8 cellular contexts compared by ENCODE assay signal in the genomic region with DNA sequence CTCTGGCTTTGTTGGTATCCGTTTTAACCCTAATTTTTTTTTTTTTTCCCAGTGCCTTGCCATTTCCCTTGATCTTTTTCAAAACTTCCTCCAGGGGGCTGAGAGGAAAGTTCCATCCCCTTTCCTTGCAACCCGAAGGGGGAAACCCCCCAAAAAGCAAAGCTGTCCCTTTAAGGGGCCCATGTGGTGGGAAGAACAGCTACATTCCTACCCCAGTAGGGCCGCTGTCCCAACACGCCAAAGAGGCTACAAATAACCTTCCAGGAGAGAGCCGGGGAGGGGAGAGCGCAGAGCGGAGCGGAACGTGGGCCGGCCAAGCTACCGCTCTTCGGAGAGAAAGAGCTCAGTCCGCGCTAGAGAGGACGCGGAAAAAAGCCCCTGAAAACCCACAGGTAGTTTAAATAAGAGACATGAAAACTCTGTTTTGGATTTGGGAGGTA. TPM values are rescaled to one million over a fixed set of nuclear protein-coding genes. Genes with fewer than 3 reads are reported as not detected.
A peak's percentile ranks its signal among the peaks of the same experiment; 100 is the strongest.
DNase-seq lines count a peak whose midpoint lies in the region; ATAC-seq and TF ChIP-seq lines count a peak whose summit lies in the region.

No MANE protein-coding gene starts in this region.

- H3K4me3 Mint-ChIP-seq in T-helper 17 cell, result peak overlapping the region; percentile 88
- peak overlapping the region; percentile 95 for H3K4me3 Mint-ChIP-seq in endothelial cell (ENCODE audit: unreplicated experiment)

- no peak overlapping the region for H2BK5ac ChIP-seq in mesendoderm (ENCODE audit: low read length)

- H2BK120ac ChIP-seq in mesendoderm (ENCODE audit: low read depth, low read length), result no peak overlapping the region

- peak overlapping the region; percentile 62 for H3K4ac ChIP-seq in mesendoderm (ENCODE audit: low read depth, low read length)

- H3K9me3 ChIP-seq in BLaER1 (no peaks in the 10 kb centered on the region), T-helper 17 cell (ENCODE audit: control insufficient read depth, low read length, poor library complexity, severe bottlenecking) (no peaks in the 10 kb centered on the region), upper lobe of left lung (no peaks in the 10 kb centered on the region)

- H3K4me1 Mint-ChIP-seq in T-helper 17 cell (peaks cover 21% of the 10 kb centered on the region), endothelial cell (ENCODE audit: unreplicated experiment) (peaks cover 53% of the 10 kb centered on the region)

- peaks cover 32% of the 10 kb centered on the region for H4K20me1 ChIP-seq in BLaER1

- peaks cover 47% of the 10 kb centered on the region for H3K79me2 ChIP-seq in mesendoderm (ENCODE audit: control insufficient read depth, insufficient read depth, low read length)

- no peaks in the 10 kb centered on the region for H3K36me3 ChIP-seq in BLaER1
- H3K36me3 ChIP-seq in H7 (replicated peaks; ENCODE audit: control insufficient read depth, insufficient read depth, low read length), result no peaks in the 10 kb centered on the region
- no peaks in the 10 kb centered on the region for H3K36me3 ChIP-seq in mesendoderm (ENCODE audit: control insufficient read depth, insufficient read depth, low read length)
- H3K36me3 ChIP-seq in upper lobe of left lung, result no peaks in the 10 kb centered on the region

- DNase-seq in H7, result peak; percentile 86
- DNase-seq in T-helper 17 cell, result no peak
- peak; percentile 59 for DNase-seq in endothelial cell (ENCODE audit: low spot score)
- peak; percentile 92 for DNase-seq in mesendoderm
- peak in 1 of 2 donors; percentile 68 for DNase-seq in upper lobe of left lung
- DNase-seq in COR-L47 (lab: John Stamatoyannopoulos, UW), result no peak

- no peak overlapping the region for H4K5ac ChIP-seq in mesendoderm (ENCODE audit: low read length)

- H3K4me1 ChIP-seq in BLaER1 (peaks cover 37% of the 10 kb centered on the region), mesendoderm (ENCODE audit: control insufficient read depth, low read depth, low read length) (peaks cover 19% of the 10 kb centered on the region), upper lobe of left lung (peaks cover 21 to 47% (median 34%) of the 10 kb centered on the region in 4 donors)

- H3K4me3 ChIP-seq in BLaER1 (peak overlapping the region; percentile 70), H7 (ENCODE audit: insufficient read depth, low read depth, low read length) (peak overlapping the region; percentile 76), mesendoderm (ENCODE audit: low read length) (peak overlapping the region; percentile 75), upper lobe of left lung (peak overlapping the region; percentile 22 to 68 (median 58))

- H3K27ac Mint-ChIP-seq in T-helper 17 cell, result peak overlapping the region; percentile 16
- H3K27ac Mint-ChIP-seq in endothelial cell (ENCODE audit: unreplicated experiment), result peak overlapping the region; percentile 86

- H3K23ac ChIP-seq in mesendoderm (ENCODE audit: low read length), result no peak overlapping the region

- H3K4me2 ChIP-seq in BLaER1 (peak overlapping the region; percentile 96), mesendoderm (ENCODE audit: low read length) (peak overlapping the region; percentile 81)

- TF ChIP-seq EP300 in upper lobe of left lung (IDR thresholded peaks at IDR 0.05), result no peak

- peaks cover 5% of the 10 kb centered on the region for H3K36me3 Mint-ChIP-seq in T-helper 17 cell (ENCODE audit: low read depth)
- H3K36me3 Mint-ChIP-seq in endothelial cell (ENCODE audit: low read depth, unreplicated experiment), result peaks cover 5% of the 10 kb centered on the region

- TF ChIP-seq CTCF in endothelial cell (IDR thresholded peaks at IDR 0.05; ENCODE audit: unreplicated experiment) (no peak), upper lobe of left lung (IDR thresholded peaks at IDR 0.05) (peak in 2 of 6 experiments; percentile 5 to 15)

- no peak overlapping the region for H3K27ac ChIP-seq in BLaER1
- H3K27ac ChIP-seq in mesendoderm (ENCODE audit: low read depth, low read length), result peak overlapping the region; percentile 65
- H3K27ac ChIP-seq in upper lobe of left lung, result peak overlapping the region; percentile 39 to 80 (median 62)

- H3K27me3 ChIP-seq in BLaER1 (peaks cover 80% of the 10 kb centered on the region), H7 (ENCODE audit: control insufficient read depth, insufficient read depth, low read length) (peaks cover 10% of the 10 kb centered on the region; the same call in 1 of the 2 replicates), mesendoderm (ENCODE audit: insufficient read depth, low read length, poor library complexity) (no peaks in the 10 kb centered on the region), upper lobe of left lung (peaks cover 0 to 24% (median 9%) of the 10 kb centered on the region in 4 donors)

- H4K8ac ChIP-seq in mesendoderm (ENCODE audit: low read depth, low read length), result no peak overlapping the region

- H3K9me3 Mint-ChIP-seq in endothelial cell (ENCODE audit: unreplicated experiment), result no peaks in the 10 kb centered on the region

- no CpG with 5 or more reads among the region's 16 CpGs for WGBS in mesendoderm (ENCODE audit: extremely low coverage, insufficient coverage, low lambda C conversion rate)
- 0 to 1% methylated on average over 16 of the region's 16 CpGs for WGBS in upper lobe of left lung, 2 donors

- H3K27me3 Mint-ChIP-seq in T-helper 17 cell (peaks cover 75% of the 10 kb centered on the region), endothelial cell (ENCODE audit: unreplicated experiment) (peaks cover 12% of the 10 kb centered on the region)

- H2AK5ac ChIP-seq in mesendoderm (ENCODE audit: low read length), result no peak overlapping the region

- H3K18ac ChIP-seq in mesendoderm (ENCODE audit: low read length), result peak overlapping the region; percentile 99

- TF ChIP-seq POLR2A in upper lobe of left lung (IDR thresholded peaks at IDR 0.05), result peak in 1 of 4 donors; percentile 23

- H2BK15ac ChIP-seq in mesendoderm (replicated peaks; ENCODE audit: low read depth), result no peak overlapping the region

- peak; percentile 54 for ATAC-seq in T-helper 17 cell
- peak; percentile 66 to 73 for ATAC-seq in upper lobe of left lung (ENCODE audit: low FRiP score in 2 of 2)
- no peak for ATAC-seq in GM19452 (IDR thresholded peaks at IDR 0.05; ENCODE audit: unreplicated experiment)

- H3K56ac ChIP-seq in mesendoderm (ENCODE audit: low read length), result peak overlapping the region; percentile 86

- no peak overlapping the region for H3K9ac ChIP-seq in BLaER1
- peak overlapping the region; percentile 73 for H3K9ac ChIP-seq in mesendoderm (ENCODE audit: low read length)

- H3K79me1 ChIP-seq in mesendoderm (ENCODE audit: low read length), result peaks cover 2% of the 10 kb centered on the region

RNA-seq across cellular contexts. Expression of gene LRP4, which starts 1.7 kb away (rescaled TPM):
- 16.7 and 25.0 TPM in 2 replicates for total RNA-seq in H7 (2014; rRNA removed; shearing (Covaris generic))
- total RNA-seq in T-helper 17 cell, result not detected
- 21.8 TPM for total RNA-seq in endothelial cell (ENCODE audit: unreplicated experiment)
- 14.5 TPM for polyA plus RNA-seq in mesendoderm (2013, experiment 1 of 2)
- polyA plus RNA-seq in mesendoderm (2013, experiment 2 of 2), result 13.3 TPM
- 1 to 10 TPM; 2.6 to 8.8 (median 5.2) TPM for total RNA-seq in upper lobe of left lung

RNA-seq across cellular contexts. Expression of gene CSTPP1, which starts 19.9 kb away (rescaled TPM):
- 21.0 and 29.3 TPM in 2 replicates for total RNA-seq in H7 (2014; rRNA removed; shearing (Covaris generic))
- total RNA-seq in T-helper 17 cell (10 to 100 TPM; 12.2 to 13.8 TPM), endothelial cell (ENCODE audit: unreplicated experiment) (30.0 TPM), upper lobe of left lung (10 to 100 TPM; 23.9 to 71.2 (median 47.2) TPM)
- polyA plus RNA-seq in mesendoderm (2013, experiment 1 of 2), result 15.5 TPM
- polyA plus RNA-seq in mesendoderm (2013, experiment 2 of 2), result 16.1 TPM

Comparison
In these comparisons a context has a peak if more than half of its experiments do, and no peak if none do; other contexts are left out.
1. DNase-seq: peak in H7 (single experiment), endothelial cell (single experiment) and mesendoderm (single experiment); none in T-helper 17 cell (0 of 3) and COR-L47 (single experiment).
2. Peak in every context shown above with its lines, with median percentiles within 50 percentile points of each other: H3K4me3 ChIP-seq.